17 cellular contexts compared by ENCODE assay signal in the genomic region with DNA sequence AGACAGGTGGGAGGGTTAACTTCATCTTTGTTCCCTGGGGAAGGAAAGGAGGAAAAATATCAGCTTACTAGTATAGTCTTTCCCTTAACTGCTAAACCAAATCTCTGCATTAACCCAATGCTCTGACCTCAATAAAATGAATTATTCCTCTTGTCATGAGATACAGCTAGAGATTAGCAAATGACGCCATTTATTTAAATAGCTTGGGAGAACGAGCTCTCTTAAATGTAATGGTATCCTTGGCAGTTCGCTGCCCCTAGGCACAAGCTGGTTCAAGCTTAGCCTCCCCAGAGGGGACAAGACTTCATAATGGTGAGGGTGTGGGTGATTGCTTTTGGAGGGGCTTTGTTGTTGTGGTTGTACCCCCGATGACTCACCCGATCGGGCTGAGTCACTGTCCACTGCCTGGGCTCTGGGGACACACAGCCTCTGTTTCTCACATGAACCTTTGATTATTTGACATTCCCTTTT. TPM values are rescaled to one million over a fixed set of nuclear protein-coding genes. Genes with fewer than 3 reads are reported as not detected.
DNase-seq lines count a peak whose midpoint lies in the region; ATAC-seq and TF ChIP-seq lines count a peak whose summit lies in the region.
"Had no signal": no experiment of that assay in that cellular context is flagged by ENCODE, and none has a peak within 500 bp of the region (broad histone marks: within the 10 kb centered on the region; RNA-seq: fewer than 3 reads in every experiment).

No MANE protein-coding gene starts in this region.

- H3K4me3 Mint-ChIP-seq in activated T-cell treated with anti-CD3 and anti-CD28 coated beads, Interleukin-2, amount 50 U/mL, for 72 hours: no peak overlapping the region
- no peak overlapping the region for H3K4me3 Mint-ChIP-seq in activated T-cell treated with anti-CD3 and anti-CD28 coated beads, Interleukin-2, amount 50 U/mL, for 24 hours
- peak overlapping the region; percentile 51 for H3K4me3 Mint-ChIP-seq in type B pancreatic cell
- H3K4me3 Mint-ChIP-seq: activated CD4-positive, alpha-beta memory T cell treated with anti-CD3 and anti-CD28 coated beads, Interleukin-2, amount 10 ng/mL, durations not matched to agents 7 days and 5 days; stimulated activated effector memory CD8-positive, alpha-beta T cell treated with anti-CD3 and anti-CD28 coated beads, Interleukin-12 subunit alpha, Interleukin-12 subunit beta, amount 100 ng/mL, for 72 hours had no signal

- H3K27ac ChIP-seq in SJSA1: peak overlapping the region; percentile 5; the same call in 1 of the 2 replicates
- H3K27ac ChIP-seq: HL-60, sigmoid colon had no signal

- ATAC-seq in activated T-cell treated with anti-CD3 and anti-CD28 coated beads, Interleukin-2, amount 50 U/mL, for 72 hours (replicated peaks in 1 of 2): no peak
- ATAC-seq in HG03571 (IDR thresholded peaks at IDR 0.05; ENCODE audit: unreplicated experiment): no peak
- no peak for ATAC-seq in HG03439 (IDR thresholded peaks at IDR 0.05; ENCODE audit: unreplicated experiment)
- ATAC-seq in HG02981 (IDR thresholded peaks at IDR 0.05; ENCODE audit: unreplicated experiment): no peak
- ATAC-seq: stimulated activated effector memory CD8-positive, alpha-beta T cell treated with anti-CD3 and anti-CD28 coated beads, Interleukin-12 subunit alpha, Interleukin-12 subunit beta, amount 100 ng/mL, for 72 hours had no signal

- peaks cover 43% of the 10 kb centered on the region for H3K4me1 Mint-ChIP-seq in activated T-cell treated with anti-CD3 and anti-CD28 coated beads, Interleukin-2, amount 50 U/mL, for 72 hours (ENCODE audit: low read depth)
- H3K4me1 Mint-ChIP-seq in activated T-cell treated with anti-CD3 and anti-CD28 coated beads, Interleukin-2, amount 50 U/mL, for 24 hours (ENCODE audit: low read depth): peaks cover 31% of the 10 kb centered on the region
- peaks cover 35% of the 10 kb centered on the region for H3K4me1 Mint-ChIP-seq in type B pancreatic cell (ENCODE audit: unreplicated experiment)

- no peaks in the 10 kb centered on the region for H3K9me3 ChIP-seq in SJSA1 (replicated peaks)
- H3K9me3 ChIP-seq: sigmoid colon had no signal

- H3K36me3 Mint-ChIP-seq in activated T-cell treated with anti-CD3 and anti-CD28 coated beads, Interleukin-2, amount 50 U/mL, for 72 hours (ENCODE audit: insufficient read depth in 2 of 2): peaks cover 2 to 4% of the 10 kb centered on the region in 2 donors
- peaks cover 50% of the 10 kb centered on the region for H3K36me3 Mint-ChIP-seq in activated T-cell treated with anti-CD3 and anti-CD28 coated beads, Interleukin-2, amount 50 U/mL, for 24 hours (ENCODE audit: low read depth)
- peaks cover 22% of the 10 kb centered on the region for H3K36me3 Mint-ChIP-seq in type B pancreatic cell

- H3K27ac Mint-ChIP-seq in activated T-cell treated with anti-CD3 and anti-CD28 coated beads, Interleukin-2, amount 50 U/mL, for 72 hours: peak overlapping the region; percentile 33
- H3K27ac Mint-ChIP-seq in activated T-cell treated with anti-CD3 and anti-CD28 coated beads, Interleukin-2, amount 50 U/mL, for 24 hours: no peak overlapping the region
- peak overlapping the region; percentile 82 for H3K27ac Mint-ChIP-seq in type B pancreatic cell
- H3K27ac Mint-ChIP-seq: activated CD4-positive, alpha-beta memory T cell treated with anti-CD3 and anti-CD28 coated beads, Interleukin-2, amount 10 ng/mL, durations not matched to agents 7 days and 5 days had no signal

- no peak for TF ChIP-seq CTCF in type B pancreatic cell (conservative IDR thresholded peaks at IDR 0.05)

- H3K4me1 ChIP-seq in SJSA1 (replicated peaks): peaks cover 43% of the 10 kb centered on the region

- no peak overlapping the region for H3K4me3 ChIP-seq in SJSA1
- H3K4me3 ChIP-seq: dorsolateral prefrontal cortex, sigmoid colon had no signal

- no peaks in the 10 kb centered on the region for H3K27me3 ChIP-seq in SJSA1 (replicated peaks)
- H3K27me3 ChIP-seq: dorsolateral prefrontal cortex, sigmoid colon had no signal

- DNase-seq in activated T-cell treated with anti-CD3 and anti-CD28 coated beads, Interleukin-2, amount 50 U/mL, for 72 hours: no peak
- no peak for DNase-seq in activated T-cell treated with anti-CD3 and anti-CD28 coated beads, Interleukin-2, amount 50 U/mL, for 24 hours
- peak in 1 of 2 experiments; percentile 29 for DNase-seq in SJSA1 (ENCODE audit: low read depth in 1 of 2, low spot score in 2 of 2)
- peak; percentile 40 for DNase-seq in fibroblast of peridontal ligament (ENCODE audit: extremely low read depth)
- no peak for DNase-seq in type B pancreatic cell (ENCODE audit: extremely low spot score, unreplicated experiment)
- DNase-seq: activated CD4-positive, alpha-beta memory T cell treated with anti-CD3 and anti-CD28 coated beads, Interleukin-2, amount 10 ng/mL, durations not matched to agents 7 days and 5 days; activated effector memory CD4-positive, alpha-beta T cell treated with Interleukin-2 at 50 U/mL for 16 hours; dorsolateral prefrontal cortex; NCI-H2029; NK-92 treated with Interleukin-12 subunit alpha and Interleukin-12 subunit beta, amount 100 ng/mL, for 24 hours; SHP77; sigmoid colon had no signal

- H3K9me3 Mint-ChIP-seq in activated T-cell treated with anti-CD3 and anti-CD28 coated beads, Interleukin-2, amount 50 U/mL, for 72 hours: no peaks in the 10 kb centered on the region
- H3K9me3 Mint-ChIP-seq in activated T-cell treated with anti-CD3 and anti-CD28 coated beads, Interleukin-2, amount 50 U/mL, for 24 hours: no peaks in the 10 kb centered on the region
- no peaks in the 10 kb centered on the region for H3K9me3 Mint-ChIP-seq in type B pancreatic cell
- H3K9me3 Mint-ChIP-seq: activated CD4-positive, alpha-beta memory T cell treated with anti-CD3 and anti-CD28 coated beads, Interleukin-2, amount 10 ng/mL, durations not matched to agents 7 days and 5 days; stimulated activated effector memory CD8-positive, alpha-beta T cell treated with anti-CD3 and anti-CD28 coated beads, Interleukin-12 subunit alpha, Interleukin-12 subunit beta, amount 100 ng/mL, for 72 hours had no signal

- no peaks in the 10 kb centered on the region for H3K27me3 Mint-ChIP-seq in activated T-cell treated with anti-CD3 and anti-CD28 coated beads, Interleukin-2, amount 50 U/mL, for 72 hours (ENCODE audit: low read depth)
- no peaks in the 10 kb centered on the region for H3K27me3 Mint-ChIP-seq in activated T-cell treated with anti-CD3 and anti-CD28 coated beads, Interleukin-2, amount 50 U/mL, for 24 hours
- no peaks in the 10 kb centered on the region for H3K27me3 Mint-ChIP-seq in type B pancreatic cell
- H3K27me3 Mint-ChIP-seq: activated CD4-positive, alpha-beta memory T cell treated with anti-CD3 and anti-CD28 coated beads, Interleukin-2, amount 10 ng/mL, durations not matched to agents 7 days and 5 days had no signal

- no peaks in the 10 kb centered on the region for H3K36me3 ChIP-seq in SJSA1

RNA-seq across cellular contexts. Expression of a gene that starts 19.6 kb away (rescaled TPM):
- 10 to 100 TPM; 14.4 to 17.1 TPM for total RNA-seq in activated T-cell treated with anti-CD3 and anti-CD28 coated beads, Interleukin-2, amount 50 U/mL, for 72 hours
- total RNA-seq in SJSA1 (2014; rRNA removed; shearing (Covaris generic)): 6.3 and 7.4 TPM in 2 replicates
- total RNA-seq in type B pancreatic cell (ENCODE audit: low replicate concordance): 30.1 and 31.2 TPM in 2 replicates

RNA-seq across cellular contexts. Expression of a gene that starts 34.1 kb away (rescaled TPM):
- total RNA-seq in activated T-cell treated with anti-CD3 and anti-CD28 coated beads, Interleukin-2, amount 50 U/mL, for 72 hours: 1 to 10 TPM; 4.4 to 6.0 TPM
- 4.7 and 7.7 TPM in 2 replicates for total RNA-seq in SJSA1 (2014; rRNA removed; shearing (Covaris generic))
- total RNA-seq in type B pancreatic cell (ENCODE audit: low replicate concordance): 31.4 and 55.6 TPM in 2 replicates
